In genomic region chr11:133078591-133079179, GRCh38 we compare ENCODE assay signal across 9 cellular contexts.
A peak's percentile ranks its signal among the peaks of the same experiment; 100 is the strongest.
DNase-seq lines count a peak whose midpoint lies in the region; ATAC-seq, FAIRE-seq and TF ChIP-seq lines count a peak whose summit lies in the region.
"Had no signal": no experiment of that assay in that cellular context is flagged by ENCODE, and none has a peak within 500 bp of the region (broad histone marks: within the 10 kb centered on the region; RNA-seq: fewer than 3 reads in every experiment).

No MANE protein-coding gene starts in this region.

- H2AFZ ChIP-seq in KMS-11 (ENCODE audit: low read depth) (no peak overlapping the region), osteoblast (ENCODE audit: low read length) (peak overlapping the region; percentile 22)

- H3K27ac ChIP-seq in C4-2B (no peak overlapping the region), KMS-11 (no peak overlapping the region), osteoblast (ENCODE audit: low read depth, low read length) (no peak overlapping the region)
- H3K27ac ChIP-seq: SJSA1 had no signal

- H3K4me3 ChIP-seq in KMS-11 (IDR thresholded peaks at IDR 0.05; ENCODE audit: insufficient read depth, low read depth, low read length): no peak overlapping the region
- no peak overlapping the region for H3K4me3 ChIP-seq in osteoblast (ENCODE audit: insufficient read depth, low read length)
- H3K4me3 ChIP-seq: SJSA1 had no signal

- ATAC-seq in SK-N-SH treated with all-trans-retinoic acid at 6 μM for 48 hours (peak; percentile 76), GM21825 (IDR thresholded peaks at IDR 0.05; ENCODE audit: unreplicated experiment) (no peak)

- peak; percentile 56 for FAIRE-seq in GM18507 (lab: Jason Lieb, UNC)

- TF ChIP-seq CTCF in C4-2B (conservative IDR thresholded peaks at IDR 0.05) (peak; percentile 91), KMS-11 (conservative IDR thresholded peaks at IDR 0.05; ENCODE audit: low read depth, low read length) (peak; percentile 79), osteoblast (IDR thresholded peaks at IDR 0.05; ENCODE audit: extremely low read depth, low read depth, low read length) (peak; percentile 78)

- H3K27me3 ChIP-seq in KMS-11 (ENCODE audit: insufficient read depth, low read depth): no peaks in the 10 kb centered on the region
- peaks cover 24% of the 10 kb centered on the region for H3K27me3 ChIP-seq in osteoblast (ENCODE audit: insufficient read depth, low read length)
- H3K27me3 ChIP-seq: SJSA1 had no signal

- DNase-seq in GM18507 (ENCODE audit: extremely low spot score, insufficient read length, low read depth) (no peak), fibroblast of peridontal ligament (ENCODE audit: extremely low read depth) (peak; percentile 24), osteoblast (ENCODE audit: insufficient read length, low spot score, missing footprints) (peak; percentile 80), OCI-M2 (lab: John Stamatoyannopoulos, UW; ENCODE audit: unreplicated experiment) (no peak)

- no peak overlapping the region for H3K4me2 ChIP-seq in KMS-11
- H3K4me2 ChIP-seq in osteoblast (ENCODE audit: insufficient read depth, low read length): no peak overlapping the region

- H3K36me3 ChIP-seq in KMS-11 (ENCODE audit: insufficient read depth): no peaks in the 10 kb centered on the region
- H3K36me3 ChIP-seq in osteoblast (ENCODE audit: insufficient read depth, low read length): no peaks in the 10 kb centered on the region
- H3K36me3 ChIP-seq: SJSA1 had no signal

- no peaks in the 10 kb centered on the region for H3K79me2 ChIP-seq in KMS-11 (ENCODE audit: insufficient read depth, low read depth)
- no peaks in the 10 kb centered on the region for H3K79me2 ChIP-seq in osteoblast (ENCODE audit: insufficient read depth, low read length)

- H3K4me1 ChIP-seq in KMS-11 (ENCODE audit: low read depth, poor library complexity, severe bottlenecking) (no peaks in the 10 kb centered on the region), osteoblast (ENCODE audit: insufficient read depth, low read length) (no peaks in the 10 kb centered on the region)

- no peaks in the 10 kb centered on the region for H3K9me3 ChIP-seq in osteoblast (ENCODE audit: low read depth, low read length)
- H3K9me3 ChIP-seq: SJSA1 had no signal

- H3K9ac ChIP-seq in KMS-11: no peak overlapping the region

- no peaks in the 10 kb centered on the region for H4K20me1 ChIP-seq in KMS-11 (ENCODE audit: insufficient read depth)
- H4K20me1 ChIP-seq in osteoblast (ENCODE audit: insufficient read depth, low read length): no peaks in the 10 kb centered on the region

TF ChIP-seq in SK-N-SH treated with all-trans-retinoic acid at 6 μM for 48 hours, 23 proteins besides CTCF, POLR2A, EP300 and RAD21:
- TF ChIP-seq TSHZ2 (CRISPR knock-in tag; IDR thresholded peaks at IDR 0.05) (no peak), CSDC2 (CRISPR knock-in tag; IDR thresholded peaks at IDR 0.05) (no peak), TOX (CRISPR knock-in tag; IDR thresholded peaks at IDR 0.05; ENCODE audit: borderline replicate concordance) (no peak), BACH2 (CRISPR knock-in tag; IDR thresholded peaks at IDR 0.05; ENCODE audit: borderline replicate concordance) (no peak)

Comparison
In these comparisons a context has a peak if more than half of its experiments do, and no peak if none do; other contexts are left out.
1. DNase-seq: peak in fibroblast of peridontal ligament (single experiment) and osteoblast (single experiment); none in GM18507 (single experiment) and OCI-M2 (single experiment).
2. Peak in every context shown above with its lines, with median percentiles within 50 percentile points of each other: CTCF ChIP-seq.